11 cellular contexts compared by ENCODE assay signal in the genomic region with DNA sequence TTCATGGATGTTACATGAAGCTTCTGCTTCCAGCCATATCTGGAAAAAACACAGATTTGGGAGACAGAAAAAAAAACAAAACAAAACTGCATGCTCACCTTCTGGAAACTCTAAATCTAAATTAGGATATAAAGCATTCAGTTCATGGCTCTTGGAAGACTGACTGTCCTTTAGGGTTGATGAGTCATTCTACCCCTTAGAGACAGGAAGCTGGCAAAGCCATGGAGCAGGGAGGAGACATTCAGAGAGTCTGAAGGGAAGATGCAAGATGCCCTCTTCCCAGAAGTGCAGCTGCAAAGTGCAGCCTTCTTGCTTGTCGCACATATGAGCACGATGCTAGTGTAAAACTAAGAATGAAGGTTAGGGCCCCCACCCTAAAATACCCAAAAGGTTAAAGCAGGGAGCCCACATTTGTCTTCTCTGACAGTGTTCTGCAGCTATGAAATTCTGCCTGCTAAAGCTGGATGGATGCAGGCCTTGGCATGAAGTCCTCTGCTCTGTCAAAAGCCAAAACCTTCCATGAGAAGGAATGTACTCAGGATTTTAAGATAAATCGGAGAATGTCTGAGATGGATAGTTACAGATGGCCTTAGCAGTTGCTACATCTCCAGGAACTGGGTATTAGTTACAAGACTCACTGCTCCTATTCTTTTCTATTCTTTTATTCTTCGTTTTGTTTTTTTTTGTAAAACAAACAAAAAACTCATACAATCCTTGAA.
DNase-seq lines count a peak whose midpoint lies in the region; TF ChIP-seq lines count a peak whose summit lies in the region.
"Had no signal": no experiment of that assay in that cellular context is flagged by ENCODE, and none has a peak within 500 bp of the region (broad histone marks: within the 10 kb centered on the region; RNA-seq: fewer than 3 reads in every experiment).

No MANE protein-coding gene starts in this region.

- H3K27ac ChIP-seq in brain microvascular endothelial cell (no peak overlapping the region), caudate nucleus (ENCODE audit: low read depth, low read length) (no peak overlapping the region)

- H3K36me3 ChIP-seq in brain microvascular endothelial cell (replicated peaks) = no peaks in the 10 kb centered on the region

- in situ Hi-C loops in brain microvascular endothelial cell (cut with HindIII; ENCODE audit: low pct_ligation_motif_present, low sequenced_read_pairs) = no loop called here

- no peak overlapping the region for H3K4me3 ChIP-seq in brain microvascular endothelial cell (ENCODE audit: low read depth, low read length)

- DNase-seq in AG08396 (ENCODE audit: low spot score) = peak; percentile 61
- peak; percentile 79 for DNase-seq in LHCN-M2 (ENCODE audit: low read depth)
- peak; percentile 32 for DNase-seq in brain microvascular endothelial cell
- DNase-seq in kidney tubule cell (ENCODE audit: low spot score) = peak; percentile 53
- DNase-seq in caudate nucleus (lab: John Stamatoyannopoulos, UW) = no peak
- DNase-seq in effector CD8-positive, alpha-beta T cell (lab: John Stamatoyannopoulos, UW) = no peak
- DNase-seq in NCI-H1048 (lab: John Stamatoyannopoulos, UW) = no peak
- no peak for DNase-seq in NCI-H1694 (lab: John Stamatoyannopoulos, UW)
- DNase-seq: KG1, NCI-H524 treated with DMSO at 0.1 percent for 48 hours, T-cell had no signal

- H3K27me3 ChIP-seq in brain microvascular endothelial cell (replicated peaks) = no peaks in the 10 kb centered on the region

- TF ChIP-seq CTCF in brain microvascular endothelial cell (IDR thresholded peaks at IDR 0.05; ENCODE audit: low read depth, low read length, missing control alignments) = no peak

Comparison
In these comparisons a context has a peak if more than half of its experiments do, and no peak if none do; other contexts are left out.
1. DNase-seq: peak in AG08396 (single experiment), LHCN-M2 (single experiment), brain microvascular endothelial cell (single experiment) and kidney tubule cell (single experiment); none in caudate nucleus (0 of 61), effector CD8-positive, alpha-beta T cell (single experiment), NCI-H1048 (single experiment) and NCI-H1694 (single experiment).